Comparison of ENCODE assay signal across 10 cellular contexts in the genomic region with DNA sequence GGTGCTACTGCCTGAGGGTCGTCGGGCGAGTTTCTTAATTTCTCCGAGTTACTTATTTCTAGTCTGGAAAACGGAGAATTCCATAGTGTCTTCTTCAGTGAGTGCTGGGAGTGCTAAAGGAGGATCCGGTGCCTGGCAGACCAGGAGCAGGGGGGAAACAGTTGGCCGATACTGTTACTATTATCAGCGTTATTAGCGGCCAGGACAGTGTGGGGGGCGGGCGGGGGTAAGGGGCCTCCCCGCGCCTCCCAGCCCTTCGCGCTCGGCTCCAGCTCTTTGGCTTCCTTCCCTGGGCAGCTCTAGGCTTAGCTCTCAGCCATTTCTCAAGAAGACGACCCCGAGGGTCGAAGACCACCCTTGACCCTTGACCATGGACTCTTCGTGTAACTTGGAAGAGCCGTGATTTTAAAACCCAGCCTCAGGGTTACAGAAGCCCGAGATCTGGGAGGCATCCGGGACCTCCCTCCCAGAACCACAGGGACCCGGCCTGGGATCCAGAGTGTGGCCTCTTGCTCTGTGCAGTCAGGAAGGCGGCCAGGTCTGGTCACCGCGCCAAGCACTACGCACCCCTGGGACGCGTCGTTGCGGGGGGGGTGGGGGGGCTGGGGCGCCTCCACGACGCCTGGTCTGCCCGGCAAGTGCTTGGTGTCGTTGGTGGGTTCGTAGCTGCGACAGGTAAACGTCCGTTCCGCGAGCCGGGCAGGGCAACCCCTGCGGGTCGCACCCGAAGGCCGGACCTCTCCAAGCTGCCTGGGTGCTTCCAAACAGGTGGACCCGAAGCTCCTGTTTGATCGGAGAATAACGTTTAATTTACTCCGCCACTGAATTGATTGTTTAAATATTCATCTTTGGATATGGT. TPM values are rescaled to one million over a fixed set of nuclear protein-coding genes. Genes with fewer than 3 reads are reported as not detected.
"Had no signal": no experiment of that assay in that cellular context is flagged by ENCODE, and none has a peak within 500 bp of the region (broad histone marks: within the 10 kb centered on the region; RNA-seq: fewer than 3 reads in every experiment).

No MANE protein-coding gene starts in this region.

RNA-seq across cellular contexts. Expression of gene FOXD4L6, which starts 4.0 kb away (rescaled TPM):
- total RNA-seq: activated naive CD4-positive, alpha-beta T cell treated with anti-CD3 and anti-CD28 coated beads, Interleukin-2, amount 50 U/mL, for 72 hours; bronchial epithelial cell; gastrocnemius medialis; lower leg skin; mononuclear cell; natural killer cell treated with Interleukin-12 subunit alpha and Interleukin-12 subunit beta and Interleukin-15 and Interleukin-18, amount 100 ng/mL, for 72 hours; posterior vena cava; SK-MEL-5; testis; transverse colon had no signal
